Comparison of ENCODE assay signal across 19 cellular contexts in the genomic region with DNA sequence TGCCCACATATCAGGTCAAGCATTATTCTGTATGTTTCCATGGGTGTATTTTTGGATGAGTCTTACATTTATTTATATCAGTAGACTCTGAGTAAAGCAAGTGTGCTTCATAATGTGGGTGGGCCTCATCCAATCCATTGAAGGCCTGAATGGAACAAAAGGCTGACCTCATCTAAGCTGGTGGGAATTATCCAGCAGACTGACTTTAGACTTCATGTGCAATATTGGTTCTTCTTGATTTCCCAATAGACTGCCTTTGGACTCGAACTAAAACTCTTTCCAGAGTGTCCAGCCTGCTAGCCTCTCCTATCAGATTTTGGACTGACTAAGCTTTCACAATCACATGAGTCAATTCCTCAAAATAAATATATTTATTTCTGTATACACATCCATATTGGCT.
"Had no signal": no experiment of that assay in that cellular context is flagged by ENCODE, and none has a peak within 500 bp of the region (broad histone marks: within the 10 kb centered on the region; RNA-seq: fewer than 3 reads in every experiment).

No MANE protein-coding gene starts in this region.

- H3K9me3 ChIP-seq: psoas muscle, right lobe of liver, stomach, thoracic aorta, upper lobe of right lung had no signal

- DNase-seq: activated B cell treated with CpG ODN at 0.5 μM for 24 hours; activated CD4-positive, alpha-beta T cell treated with anti-CD3 and anti-CD28 coated beads, Interleukin-2, amount 10 ng/mL, durations not matched to agents 7 days and 5 days; activated CD8-positive, alpha-beta memory T cell treated with anti-CD3 and anti-CD28 coated beads, Interleukin-2, amount 50 U/mL, for 48 hours; activated gamma-delta T cell; activated T-cell treated with anti-CD3 and anti-CD28 coated beads, Interleukin-2, amount 50 U/mL, for 72 hours; brain microvascular endothelial cell; cerebellar nuclear complex; effector memory CD4-positive, alpha-beta T cell; glutamatergic neuron; midbrain; psoas muscle; right lobe of liver; stimulated activated CD4-positive, alpha-beta T cell treated with anti-CD3 and anti-CD28 coated beads, Interleukin-1b, Interleukin-23, amount 100 ng/mL, for 48 hours; stomach; SW 1271; upper lobe of right lung had no signal

- H3K36me3 ChIP-seq: brain microvascular endothelial cell, neural progenitor cell, right lobe of liver, stomach, thoracic aorta, upper lobe of right lung had no signal

- ATAC-seq: activated T-cell treated with anti-CD3 and anti-CD28 coated beads, Interleukin-2, amount 50 U/mL, for 72 hours; psoas muscle; upper lobe of right lung had no signal

- H3K4me1 ChIP-seq: neural progenitor cell, psoas muscle, right lobe of liver, stomach, upper lobe of right lung had no signal

- H3K4me3 ChIP-seq: lung, neural progenitor cell, psoas muscle, right lobe of liver, stomach, thoracic aorta, upper lobe of right lung had no signal

- H3K27me3 ChIP-seq: brain microvascular endothelial cell, neural progenitor cell, right lobe of liver, stomach, upper lobe of right lung had no signal

- H3K27ac ChIP-seq: brain microvascular endothelial cell, neural progenitor cell, psoas muscle, right lobe of liver, stomach, thoracic aorta, upper lobe of right lung had no signal
